ENCODE assay signal across 1 cellular context in genomic region chr20:44393608-44394519, GRCh38.
A peak's percentile ranks its signal among the peaks of the same experiment; 100 is the strongest.
TF ChIP-seq lines count a peak whose summit lies in the region.

No MANE protein-coding gene starts in this region.

TF ChIP-seq in HepG2, 621 proteins besides CTCF, POLR2A, EP300 and RAD21 (continued from another document and continues in another):
- TF ChIP-seq MXD1 (CRISPR knock-in tag; IDR thresholded peaks at IDR 0.05) (no peak), TBP (CRISPR knock-in tag; IDR thresholded peaks at IDR 0.05) (no peak), NFE2L1 (CRISPR knock-in tag; IDR thresholded peaks at IDR 0.05; ENCODE audit: borderline replicate concordance) (no peak), SNRNP70 (IDR thresholded peaks at IDR 0.05; ENCODE audit: low read depth, low read length) (no peak), CSRNP2 (CRISPR knock-in tag; conservative IDR thresholded peaks at IDR 0.05; ENCODE audit: low read depth) (0 out of 2 replicates have a peak, but pooled peaks have one; percentile 73), ZNF780A (CRISPR knock-in tag; IDR thresholded peaks at IDR 0.05) (no peak; the same call in 1 of the 2 replicates), MIXL1 (CRISPR knock-in tag; IDR thresholded peaks at IDR 0.05) (no peak), MYNN (CRISPR knock-in tag; IDR thresholded peaks at IDR 0.05; ENCODE audit: low read depth) (no peak; the same call in 1 of the 2 replicates), ZNF660 (CRISPR knock-in tag; IDR thresholded peaks at IDR 0.05; ENCODE audit: borderline replicate concordance, low read depth) (no peak), MXD3 (CRISPR knock-in tag; IDR thresholded peaks at IDR 0.05) (no peak), SAP130 (CRISPR knock-in tag; IDR thresholded peaks at IDR 0.05; ENCODE audit: low read depth) (no peak), ZBTB1 (CRISPR knock-in tag; IDR thresholded peaks at IDR 0.05; ENCODE audit: borderline replicate concordance) (no peak), ZNF414 (CRISPR knock-in tag; IDR thresholded peaks at IDR 0.05) (no peak), E2F2 (CRISPR knock-in tag; IDR thresholded peaks at IDR 0.05; ENCODE audit: borderline replicate concordance) (no peak), CAMTA2 (CRISPR knock-in tag; IDR thresholded peaks at IDR 0.05; ENCODE audit: borderline replicate concordance) (no peak), ZNF709 (CRISPR knock-in tag; IDR thresholded peaks at IDR 0.05) (0 out of 2 replicates have a peak, but pooled peaks have one; percentile 22), ATRX (CRISPR knock-in tag; IDR thresholded peaks at IDR 0.05; ENCODE audit: borderline replicate concordance) (no peak), REL (CRISPR knock-in tag; conservative IDR thresholded peaks at IDR 0.05) (peak; percentile 8; the same call in 1 of the 2 replicates), RARA (CRISPR knock-in tag; IDR thresholded peaks at IDR 0.05) (no peak), SIX4 (CRISPR knock-in tag; IDR thresholded peaks at IDR 0.05) (no peak), ZBTB21 (CRISPR knock-in tag; IDR thresholded peaks at IDR 0.05) (no peak), CHCHD3 (CRISPR knock-in tag; IDR thresholded peaks at IDR 0.05) (no peak), ZNF354B (CRISPR knock-in tag; IDR thresholded peaks at IDR 0.05) (no peak), ZFP62 (CRISPR knock-in tag; IDR thresholded peaks at IDR 0.05) (no peak), AGO2 (optimal IDR thresholded peaks at IDR 0.05; ENCODE audit: low read depth, low read length) (peak; percentile 29), ZNF605 (CRISPR knock-in tag; IDR thresholded peaks at IDR 0.05) (no peak), SNAPC5 (CRISPR knock-in tag; IDR thresholded peaks at IDR 0.05; ENCODE audit: borderline replicate concordance) (no peak), SAFB2 (CRISPR knock-in tag; IDR thresholded peaks at IDR 0.05; ENCODE audit: borderline replicate concordance, low read depth) (no peak), FUBP1 (CRISPR knock-in tag; IDR thresholded peaks at IDR 0.05; ENCODE audit: borderline replicate concordance) (no peak; the same call in 1 of the 2 replicates), MBNL3 (CRISPR knock-in tag; conservative IDR thresholded peaks at IDR 0.05) (no peak), DDIT3 (CRISPR knock-in tag; IDR thresholded peaks at IDR 0.05) (no peak), SMC3 (IDR thresholded peaks at IDR 0.05; ENCODE audit: low read length) (no peak; the same call in 1 of the 2 replicates), KMT2B (CRISPR knock-in tag; IDR thresholded peaks at IDR 0.05) (0 out of 2 replicates have a peak, but pooled peaks have one; percentile 55), REST (IDR thresholded peaks at IDR 0.05; ENCODE audit: borderline replicate concordance in 1 of 2, low read depth in 1 of 2, low read length in 2 of 2) (no peak), SMARCE1 (IDR thresholded peaks at IDR 0.05; ENCODE audit: borderline replicate concordance) (no peak), EEA1 (CRISPR knock-in tag; IDR thresholded peaks at IDR 0.05; ENCODE audit: borderline replicate concordance) (no peak), CENPX (CRISPR knock-in tag; IDR thresholded peaks at IDR 0.05) (no peak), NR3C1 (CRISPR knock-in tag; IDR thresholded peaks at IDR 0.05) (no peak), MED8 (CRISPR knock-in tag; IDR thresholded peaks at IDR 0.05; ENCODE audit: insufficient replicate concordance) (no peak), ZNF260 (CRISPR knock-in tag; IDR thresholded peaks at IDR 0.05; ENCODE audit: borderline replicate concordance, low read depth) (no peak), AKAP8 (CRISPR knock-in tag; IDR thresholded peaks at IDR 0.05) (no peak), NFATC3 (CRISPR knock-in tag; IDR thresholded peaks at IDR 0.05) (0 out of 2 replicates have a peak, but pooled peaks have one; percentile 24), LRRFIP1 (CRISPR knock-in tag; conservative IDR thresholded peaks at IDR 0.05) (no peak; the same call in 1 of the 2 replicates), RBFOX2 (IDR thresholded peaks at IDR 0.05; ENCODE audit: low read depth, low read length) (peak; percentile 72), ONECUT2 (CRISPR knock-in tag; IDR thresholded peaks at IDR 0.05) (no peak), PBX3 (CRISPR knock-in tag; IDR thresholded peaks at IDR 0.05; ENCODE audit: borderline replicate concordance) (no peak), FOXC1 (CRISPR knock-in tag; IDR thresholded peaks at IDR 0.05; ENCODE audit: borderline replicate concordance) (no peak), BRD4 (CRISPR knock-in tag; IDR thresholded peaks at IDR 0.05) (peak; percentile 39; the same call in 1 of the 2 replicates), ZNF572 (CRISPR knock-in tag; IDR thresholded peaks at IDR 0.05) (no peak), ZSCAN29 (CRISPR knock-in tag; conservative IDR thresholded peaks at IDR 0.05) (no peak; the same call in 1 of the 2 replicates), ZNF468 (CRISPR knock-in tag; IDR thresholded peaks at IDR 0.05) (no peak), GATAD2A (CRISPR knock-in tag; IDR thresholded peaks at IDR 0.05) (no peak), MAFK (conservative IDR thresholded peaks at IDR 0.05 in 1 of 2, IDR thresholded peaks at IDR 0.05 in 1 of 2; ENCODE audit: low read length in 2 of 2) (no peak), ZNF816 (CRISPR knock-in tag; IDR thresholded peaks at IDR 0.05; ENCODE audit: borderline replicate concordance) (no peak), KLF9 (CRISPR knock-in tag; IDR thresholded peaks at IDR 0.05; ENCODE audit: low read depth) (no peak), ZNF672 (CRISPR knock-in tag; IDR thresholded peaks at IDR 0.05) (no peak), CREB3 (CRISPR knock-in tag; IDR thresholded peaks at IDR 0.05) (no peak)
